ENCODE assay signal across 20 cellular contexts in the genomic region with DNA sequence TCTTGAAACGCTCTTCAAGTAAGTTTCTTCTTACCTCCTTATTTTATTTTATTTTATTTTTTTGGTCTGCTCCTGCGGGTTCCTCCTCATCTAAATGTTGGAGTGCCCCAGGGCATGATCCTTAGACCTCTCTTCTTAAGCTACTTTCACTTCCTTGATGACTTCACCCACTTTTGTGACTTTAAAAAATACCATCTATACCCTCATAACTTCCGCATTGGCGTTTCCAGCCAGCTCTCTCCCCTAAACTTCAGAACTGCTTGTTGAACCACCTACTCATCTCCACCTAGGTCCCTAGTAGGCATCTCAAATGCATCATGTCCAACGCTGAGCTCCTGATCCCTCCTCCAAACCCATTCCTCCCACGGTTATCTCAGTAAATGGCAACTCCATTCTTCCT. TPM values are rescaled to one million over a fixed set of nuclear protein-coding genes. Genes with fewer than 3 reads are reported as not detected.
DNase-seq lines count a peak whose midpoint lies in the region; ATAC-seq and TF ChIP-seq lines count a peak whose summit lies in the region.
"Had no signal": no experiment of that assay in that cellular context is flagged by ENCODE, and none has a peak within 500 bp of the region (broad histone marks: within the 10 kb centered on the region; RNA-seq: fewer than 3 reads in every experiment).

No MANE protein-coding gene starts in this region.

- no peak overlapping the region for H3K4me3 Mint-ChIP-seq in Caco-2 (ENCODE audit: unreplicated experiment)
- peak overlapping the region; percentile 39 for H3K4me3 Mint-ChIP-seq in memory B cell
- H3K4me3 Mint-ChIP-seq in chondrocyte (ENCODE audit: unreplicated experiment) = no peak overlapping the region

- POLR2A ChIA-PET in Caco-2 (lab: Charles Lee) = interaction anchor here (0.5 kb wide), 1 partner anchor 94 kb away, joined by 3 read pairs; no protein-coding TSS in a partner anchor

- H3K27me3 Mint-ChIP-seq in Caco-2 (ENCODE audit: insufficient read depth, unreplicated experiment) (no peaks in the 10 kb centered on the region), memory B cell (no peaks in the 10 kb centered on the region), chondrocyte (ENCODE audit: low read depth) (no peaks in the 10 kb centered on the region)

- CTCF ChIA-PET in Caco-2 (lab: Charles Lee) = no interaction called here

- peak overlapping the region; percentile 85 for H3K27ac ChIP-seq in RWPE2 (ENCODE audit: poor library complexity, severe bottlenecking)
- H3K27ac ChIP-seq: ascending aorta, esophagus muscularis mucosa, heart left ventricle, parathyroid adenoma, spleen, stomach had no signal

- peaks cover 17% of the 10 kb centered on the region for H3K4me1 ChIP-seq in Caco-2
- peaks cover 27% of the 10 kb centered on the region for H3K4me1 ChIP-seq in RWPE2 (ENCODE audit: insufficient read depth, poor library complexity, severe bottlenecking)
- H3K4me1 ChIP-seq: ascending aorta, esophagus muscularis mucosa, stomach had no signal

- no peak for TF ChIP-seq CTCF in Caco-2 (IDR thresholded peaks at IDR 0.05; ENCODE audit: insufficient read depth in 1 of 2, low read depth in 1 of 2, low read length in 1 of 2, severe bottlenecking in 1 of 2, unreplicated experiment in 1 of 2)
- TF ChIP-seq CTCF in RWPE2 (IDR thresholded peaks at IDR 0.05; ENCODE audit: poor library complexity, severe bottlenecking) = no peak
- no peak for TF ChIP-seq CTCF in chondrocyte (IDR thresholded peaks at IDR 0.05)

- BruUV-seq in Caco-2 (replicated peaks; lab: Mats Ljungman, UMichigan) = no TSS peak

- H3K9me3 Mint-ChIP-seq in Caco-2 (ENCODE audit: unreplicated experiment) = no peaks in the 10 kb centered on the region
- H3K9me3 Mint-ChIP-seq in memory B cell = no peaks in the 10 kb centered on the region
- peaks cover 3% of the 10 kb centered on the region for H3K9me3 Mint-ChIP-seq in chondrocyte (ENCODE audit: low read depth)

- H3K36me3 ChIP-seq in Caco-2 (ENCODE audit: control insufficient read depth, insufficient read depth, low read length) = no peaks in the 10 kb centered on the region
- H3K36me3 ChIP-seq in RWPE2 (ENCODE audit: low read depth) = no peaks in the 10 kb centered on the region
- H3K36me3 ChIP-seq: ascending aorta, esophagus muscularis mucosa, heart left ventricle, spleen, stomach had no signal

- intact Hi-C loops in Caco-2 (cut with micrococcal nuclease; ENCODE audit: unreplicated experiment) = no loop called here

- no peaks in the 10 kb centered on the region for H3K9me3 ChIP-seq in Caco-2
- no peaks in the 10 kb centered on the region for H3K9me3 ChIP-seq in RWPE2 (ENCODE audit: severe bottlenecking)
- H3K9me3 ChIP-seq: ascending aorta, esophagus muscularis mucosa, spleen had no signal

- ATAC-seq in RWPE2 (ENCODE audit: low read depth) = no peak
- peak; percentile 100 for ATAC-seq in memory B cell (ENCODE audit: low read depth)
- ATAC-seq in HG03280 (IDR thresholded peaks at IDR 0.05; ENCODE audit: unreplicated experiment) = no peak
- ATAC-seq: heart left ventricle had no signal

- H3K27me3 ChIP-seq in Caco-2 (replicated peaks; ENCODE audit: control insufficient read depth, insufficient read depth, low read length) (no peaks in the 10 kb centered on the region), RWPE2 (ENCODE audit: insufficient read depth, poor library complexity, severe bottlenecking) (no peaks in the 10 kb centered on the region)
- H3K27me3 ChIP-seq: ascending aorta, esophagus muscularis mucosa, spleen, stomach had no signal

- H3K4me1 Mint-ChIP-seq in Caco-2 (ENCODE audit: low read depth, unreplicated experiment) = peaks cover 35% of the 10 kb centered on the region
- H3K4me1 Mint-ChIP-seq in memory B cell = peaks cover 12% of the 10 kb centered on the region
- H3K4me1 Mint-ChIP-seq in chondrocyte (ENCODE audit: low read depth) = peaks cover 15% of the 10 kb centered on the region

- DNase-seq in Caco-2 (peak in 1 of 2 experiments; percentile 5), M059J (ENCODE audit: low read depth) (peak; percentile 83), RWPE2 (ENCODE audit: low spot score) (no peak), memory B cell (ENCODE audit: low spot score in 2 of 2) (peak in 1 of 2 donors; percentile 23), amygdala (lab: John Stamatoyannopoulos, UW) (no peak), DMS 273 (lab: John Stamatoyannopoulos, UW; ENCODE audit: unreplicated experiment) (no peak), chondrocyte (ENCODE audit: low spot score) (no peak)
- DNase-seq: activated CD4-positive, CD25-positive, alpha-beta regulatory T cell treated with anti-CD3 and anti-CD28 coated beads, Interleukin-2, amount 50 U/mL, for 72 hours; activated effector memory CD4-positive, alpha-beta T cell treated with anti-CD3 and anti-CD28 coated beads, Interleukin-2, amount 50 U/mL, for 16 hours; cortex of kidney; heart left ventricle; NCI-H1930; NCI-H510A treated with DMSO at 0.1 percent for 48 hours; spleen; stomach; T-helper 2 cell had no signal

- H3K36me3 Mint-ChIP-seq in Caco-2 (ENCODE audit: insufficient read depth, unreplicated experiment) = no peaks in the 10 kb centered on the region
- no peaks in the 10 kb centered on the region for H3K36me3 Mint-ChIP-seq in memory B cell
- peaks cover 2% of the 10 kb centered on the region for H3K36me3 Mint-ChIP-seq in chondrocyte (ENCODE audit: low read depth)

- peak overlapping the region; percentile 2 for H3K27ac Mint-ChIP-seq in Caco-2 (ENCODE audit: unreplicated experiment)
- peak overlapping the region; percentile 65 for H3K27ac Mint-ChIP-seq in memory B cell
- no peak overlapping the region for H3K27ac Mint-ChIP-seq in chondrocyte (ENCODE audit: unreplicated experiment)

- no peak overlapping the region for H3K4me3 ChIP-seq in Caco-2 (ENCODE audit: low read depth, low read length)
- no peak overlapping the region for H3K4me3 ChIP-seq in RWPE2 (ENCODE audit: severe bottlenecking)
- H3K4me3 ChIP-seq: ascending aorta, esophagus muscularis mucosa, heart left ventricle, spleen, stomach had no signal

RNA-seq across cellular contexts. Expression of a gene that starts 51.4 kb away (rescaled TPM):
- total RNA-seq in Caco-2 (2022) (87.6 and 89.8 TPM in 2 replicates), chondrocyte (41.0 to 51.3 TPM (median 44.7 TPM) in 3 replicates)
- 12.4 and 34.5 TPM in 2 replicates for total RNA-seq in M059J (2014; rRNA removed; shearing (Covaris generic))
